In the genomic region with DNA sequence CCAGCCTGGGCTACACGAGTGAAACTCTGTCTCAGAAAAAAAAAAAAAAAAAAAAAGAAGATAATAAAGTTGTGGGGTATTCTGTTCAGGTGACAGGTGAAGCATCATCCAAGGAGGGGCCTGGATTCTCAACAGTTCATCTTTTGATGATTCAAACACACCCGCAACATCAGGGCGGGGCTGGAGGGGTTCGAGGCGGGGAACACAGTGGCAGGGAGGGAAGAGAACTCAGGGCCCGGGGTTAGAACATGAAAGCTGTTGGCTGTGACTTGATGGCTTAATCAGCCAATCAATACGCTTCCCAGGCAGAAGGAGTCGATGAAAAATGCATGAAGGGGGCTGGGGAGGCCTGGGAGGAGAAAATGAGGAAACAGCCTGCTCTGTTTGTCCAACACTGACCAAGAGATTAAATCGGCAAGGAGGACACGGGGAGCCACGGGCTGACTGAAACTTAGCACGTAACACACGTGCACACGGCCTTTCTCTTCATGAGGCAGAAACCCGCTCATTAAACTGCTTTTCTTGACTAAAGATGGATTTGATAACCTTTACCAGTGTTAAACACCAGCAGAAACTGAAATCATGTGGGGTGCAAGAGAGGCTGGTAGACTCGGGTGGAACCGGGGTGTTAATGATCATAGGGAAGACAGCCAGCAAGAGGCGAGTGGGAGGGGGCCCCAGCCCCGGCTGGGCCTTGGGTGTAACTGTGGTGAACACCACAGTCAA, we compare ENCODE assay signal across 26 cellular contexts.
DNase-seq lines count a peak whose midpoint lies in the region; ATAC-seq and TF ChIP-seq lines count a peak whose summit lies in the region.
"Had no signal": no experiment of that assay in that cellular context is flagged by ENCODE, and none has a peak within 500 bp of the region (broad histone marks: within the 10 kb centered on the region; RNA-seq: fewer than 3 reads in every experiment).

No MANE protein-coding gene starts in this region.

- WGBS in suprapubic skin = 70% methylated on average over 19 of the region's 19 CpGs

- no peaks in the 10 kb centered on the region for H3K9me3 ChIP-seq in suprapubic skin
- H3K9me3 ChIP-seq: lower lobe of right lung had no signal

- H3K4me1 ChIP-seq in suprapubic skin = no peaks in the 10 kb centered on the region
- H3K4me1 ChIP-seq: lower lobe of right lung had no signal

- TF ChIP-seq POLR2A in suprapubic skin (IDR thresholded peaks at IDR 0.05) = no peak

- no peaks in the 10 kb centered on the region for H3K36me3 Mint-ChIP-seq in activated T-cell treated with anti-CD3 and anti-CD28 coated beads, Interleukin-2, amount 50 U/mL, for 72 hours (ENCODE audit: insufficient read depth in 2 of 2)
- H3K36me3 Mint-ChIP-seq: activated naive CD4-positive, alpha-beta T cell treated with anti-CD3 and anti-CD28 coated beads, Interleukin-2, amount 50 U/mL, for 24 hours; CD8-positive, alpha-beta T cell; naive thymus-derived CD8-positive, alpha-beta T cell had no signal

- H3K36me3 ChIP-seq in suprapubic skin = no peaks in the 10 kb centered on the region
- H3K36me3 ChIP-seq: lower lobe of right lung had no signal

- H3K27me3 Mint-ChIP-seq in activated T-cell treated with anti-CD3 and anti-CD28 coated beads, Interleukin-2, amount 50 U/mL, for 72 hours (ENCODE audit: low read depth) = peaks cover 13% of the 10 kb centered on the region
- H3K27me3 Mint-ChIP-seq: activated naive CD4-positive, alpha-beta T cell treated with anti-CD3 and anti-CD28 coated beads, Interleukin-2, amount 50 U/mL, for 24 hours had no signal

- peaks cover 0 to 2% of the 10 kb centered on the region in 2 donors for H3K9me3 Mint-ChIP-seq in activated T-cell treated with anti-CD3 and anti-CD28 coated beads, Interleukin-2, amount 50 U/mL, for 72 hours
- H3K9me3 Mint-ChIP-seq: activated naive CD4-positive, alpha-beta T cell treated with anti-CD3 and anti-CD28 coated beads, Interleukin-2, amount 50 U/mL, for 24 hours; CD8-positive, alpha-beta T cell; naive thymus-derived CD8-positive, alpha-beta T cell; stimulated activated naive CD8-positive, alpha-beta T cell treated with anti-CD3 and anti-CD28 coated beads, Interleukin-15, Interleukin-2, amounts not matched to agents 100 ng/mL and 50 ng/mL, for 24 hours had no signal

- peak; percentile 9 for DNase-seq in activated naive CD4-positive, alpha-beta T cell treated with Interleukin-2 at 50 U/mL for 16 hours
- no peak for DNase-seq in activated naive CD4-positive, alpha-beta T cell (lab: John Stamatoyannopoulos, UW)
- DNase-seq in OCI-M1 (lab: John Stamatoyannopoulos, UW) = peak; percentile 21
- peak; percentile 10 to 18 for DNase-seq in activated T-cell treated with anti-CD3 and anti-CD28 coated beads, Interleukin-2, amount 50 U/mL, for 72 hours
- peak; percentile 46 for DNase-seq in stimulated activated CD8-positive, alpha-beta memory T cell treated with anti-CD3 and anti-CD28 coated beads, Interleukin-4, amount 100 ng/mL, for 48 hours
- DNase-seq in G401 (ENCODE audit: low spot score) = no peak
- DNase-seq in suprapubic skin (ENCODE audit: low spot score in 2 of 2) = no peak
- DNase-seq: activated CD8-positive, alpha-beta T cell treated with anti-CD3 and anti-CD28 coated beads, Interleukin-2, amount 10 ng/mL, durations not matched to agents 7 days and 5 days; amniotic stem cell; CD8-positive, alpha-beta T cell; effector CD4-positive, alpha-beta T cell; EL; hypothalamus; lower lobe of right lung; naive thymus-derived CD8-positive, alpha-beta T cell; NCI-H1092 treated with DMSO at 0.1 percent for 48 hours; NCI-H1694 treated with DMSO at 0.1 percent for 48 hours; NCI-H446; NCI-H748 treated with DMSO at 0.1 percent for 48 hours; nucleus accumbens; Right ventricle myocardium superior had no signal

- H3K27ac Mint-ChIP-seq in activated T-cell treated with anti-CD3 and anti-CD28 coated beads, Interleukin-2, amount 50 U/mL, for 72 hours = no peak overlapping the region
- H3K27ac Mint-ChIP-seq: activated CD8-positive, alpha-beta T cell treated with anti-CD3 and anti-CD28 coated beads, Interleukin-2, amount 10 ng/mL, durations not matched to agents 7 days and 5 days; activated naive CD4-positive, alpha-beta T cell treated with anti-CD3 and anti-CD28 coated beads, Interleukin-2, amount 50 U/mL, for 24 hours; B cell; CD8-positive, alpha-beta T cell; stimulated activated naive CD8-positive, alpha-beta T cell treated with anti-CD3 and anti-CD28 coated beads, Interleukin-15, Interleukin-2, amounts not matched to agents 100 ng/mL and 50 ng/mL, for 24 hours had no signal

- no peak for TF ChIP-seq EP300 in suprapubic skin (IDR thresholded peaks at IDR 0.05)

- no peak overlapping the region for H3K27ac ChIP-seq in suprapubic skin
- H3K27ac ChIP-seq: lower lobe of right lung had no signal

- peak overlapping the region in 1 of 2 donors; percentile 8 for H3K4me3 Mint-ChIP-seq in activated T-cell treated with anti-CD3 and anti-CD28 coated beads, Interleukin-2, amount 50 U/mL, for 72 hours
- H3K4me3 Mint-ChIP-seq: activated CD8-positive, alpha-beta T cell treated with anti-CD3 and anti-CD28 coated beads, Interleukin-2, amount 10 ng/mL, durations not matched to agents 7 days and 5 days; activated naive CD4-positive, alpha-beta T cell treated with anti-CD3 and anti-CD28 coated beads, Interleukin-2, amount 50 U/mL, for 24 hours; B cell; CD8-positive, alpha-beta T cell; naive thymus-derived CD8-positive, alpha-beta T cell; stimulated activated naive CD8-positive, alpha-beta T cell treated with anti-CD3 and anti-CD28 coated beads, Interleukin-15, Interleukin-2, amounts not matched to agents 100 ng/mL and 50 ng/mL, for 24 hours had no signal

- H3K4me1 Mint-ChIP-seq in activated T-cell treated with anti-CD3 and anti-CD28 coated beads, Interleukin-2, amount 50 U/mL, for 72 hours (ENCODE audit: low read depth) = peaks cover 6% of the 10 kb centered on the region
- H3K4me1 Mint-ChIP-seq: activated naive CD4-positive, alpha-beta T cell treated with anti-CD3 and anti-CD28 coated beads, Interleukin-2, amount 50 U/mL, for 24 hours; B cell; naive thymus-derived CD8-positive, alpha-beta T cell had no signal

- peak; percentile 55 to 78 for ATAC-seq in activated T-cell treated with anti-CD3 and anti-CD28 coated beads, Interleukin-2, amount 50 U/mL, for 72 hours (replicated peaks in 1 of 2)
- ATAC-seq: activated CD8-positive, alpha-beta T cell treated with anti-CD3 and anti-CD28 coated beads, Interleukin-2, amount 10 ng/mL, durations not matched to agents 7 days and 5 days; CD8-positive, alpha-beta T cell; GM12878; lower lobe of right lung; naive thymus-derived CD8-positive, alpha-beta T cell; Panc1 had no signal

- in situ Hi-C loops in G401 (cut with HindIII; ENCODE audit: low sequenced_read_pairs) = no loop called here

- no peak for TF ChIP-seq CTCF in suprapubic skin (IDR thresholded peaks at IDR 0.05)

- H3K4me3 ChIP-seq in suprapubic skin = no peak overlapping the region
- H3K4me3 ChIP-seq: GM12878, lower lobe of right lung had no signal

- H3K27me3 ChIP-seq in suprapubic skin = peaks cover 19% of the 10 kb centered on the region

Comparison
In these comparisons a context has a peak if more than half of its experiments do, and no peak if none do; other contexts are left out.
1. DNase-seq: peak in activated naive CD4-positive, alpha-beta T cell treated with Interleukin-2 at 50 U/mL for 16 hours (single experiment), OCI-M1 (single experiment), activated T-cell treated with anti-CD3 and anti-CD28 coated beads, Interleukin-2, amount 50 U/mL, for 72 hours (2 of 2) and stimulated activated CD8-positive, alpha-beta memory T cell treated with anti-CD3 and anti-CD28 coated beads, Interleukin-4, amount 100 ng/mL, for 48 hours (single experiment); none in activated naive CD4-positive, alpha-beta T cell (0 of 4), G401 (single experiment) and suprapubic skin (0 of 2).